11 cellular contexts compared by ENCODE assay signal in the genomic region with DNA sequence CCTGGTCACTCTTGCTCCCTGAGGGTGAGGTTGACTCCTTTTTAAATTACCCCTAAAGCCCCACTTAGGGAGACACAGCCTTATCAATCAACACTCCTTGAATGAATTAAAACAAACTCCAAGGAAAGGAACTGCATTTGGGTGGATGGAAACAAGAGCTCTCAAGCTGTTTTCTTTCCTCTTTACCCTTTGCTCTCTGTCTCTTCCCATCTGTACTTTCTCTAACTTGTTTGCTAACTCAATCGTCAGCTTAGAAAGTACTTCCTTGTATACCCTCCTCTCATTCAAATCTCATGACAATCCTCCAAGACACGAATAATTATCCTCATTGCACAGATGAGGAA. TPM values are rescaled to one million over a fixed set of nuclear protein-coding genes. Genes with fewer than 3 reads are reported as not detected.
A peak's percentile ranks its signal among the peaks of the same experiment; 100 is the strongest.
DNase-seq lines count a peak whose midpoint lies in the region; ATAC-seq, FAIRE-seq and TF ChIP-seq lines count a peak whose summit lies in the region.
"Had no signal": no experiment of that assay in that cellular context is flagged by ENCODE, and none has a peak within 500 bp of the region (broad histone marks: within the 10 kb centered on the region; RNA-seq: fewer than 3 reads in every experiment).

No MANE protein-coding gene starts in this region.

- ATAC-seq in DND-41 (ENCODE audit: insufficient read depth, low read depth) (no peak), HG02973 (IDR thresholded peaks at IDR 0.05; ENCODE audit: unreplicated experiment) (no peak)

- intact Hi-C loops in kidney (cut with DNase I): no loop called here

- H3K4me1 Mint-ChIP-seq in progenitor cell of endocrine pancreas (ENCODE audit: low read depth): peaks cover 41% of the 10 kb centered on the region

- no peaks in the 10 kb centered on the region for H3K36me3 Mint-ChIP-seq in progenitor cell of endocrine pancreas (ENCODE audit: insufficient read depth)

- H3K27me3 Mint-ChIP-seq in progenitor cell of endocrine pancreas: no peaks in the 10 kb centered on the region

- H2AFZ ChIP-seq in DND-41 (ENCODE audit: low read depth, low read length): no peak overlapping the region

- H3K27ac ChIP-seq in DND-41 (ENCODE audit: low read length) (peak overlapping the region; percentile 77), RWPE1 (peak overlapping the region; percentile 27), kidney (ENCODE audit: low read depth in 2 of 2, low read length in 2 of 2) (peak overlapping the region; percentile 88 to 93)

- H3K4me3 ChIP-seq in DND-41 (ENCODE audit: low read depth in 1 of 2, low read length in 2 of 2) (peak overlapping the region in 1 of 2 experiments; percentile 3; a peak in 1 of 4 replicates), kidney (ENCODE audit: low read length in 2 of 2) (peak overlapping the region in 1 of 2 donors; percentile 4)

- no peaks in the 10 kb centered on the region for H3K9me3 Mint-ChIP-seq in progenitor cell of endocrine pancreas (ENCODE audit: low read depth)

- no peaks in the 10 kb centered on the region for H3K79me2 ChIP-seq in DND-41 (ENCODE audit: insufficient read depth, low read length)

- peak overlapping the region; percentile 46 for H3K9ac ChIP-seq in DND-41 (ENCODE audit: low read depth, low read length)
- peak overlapping the region in 1 of 2 donors; percentile 42 for H3K9ac ChIP-seq in kidney (ENCODE audit: low read length in 2 of 2)

- H4K20me1 ChIP-seq in DND-41 (ENCODE audit: insufficient read depth, low read length): no peaks in the 10 kb centered on the region

- no peak for TF ChIP-seq CTCF in DND-41 (IDR thresholded peaks at IDR 0.05; ENCODE audit: borderline replicate concordance, extremely low read depth, low read length, poor library complexity, severe bottlenecking)
- no peak for TF ChIP-seq CTCF in RWPE1 (conservative IDR thresholded peaks at IDR 0.05; ENCODE audit: low read depth)
- TF ChIP-seq CTCF in kidney (IDR thresholded peaks at IDR 0.05; ENCODE audit: borderline replicate concordance, extremely low read depth, insufficient read depth): no peak
- TF ChIP-seq CTCF in progenitor cell of endocrine pancreas (IDR thresholded peaks at IDR 0.05; ENCODE audit: unreplicated experiment): no peak

- H3K36me3 ChIP-seq in DND-41 (ENCODE audit: insufficient read depth, low read length) (no peaks in the 10 kb centered on the region), kidney (ENCODE audit: control insufficient read depth in 1 of 2, insufficient read depth in 2 of 2, low read length in 2 of 2) (no peaks in the 10 kb centered on the region)

- peak overlapping the region; percentile 12 for H3K4me3 Mint-ChIP-seq in progenitor cell of endocrine pancreas (ENCODE audit: low read depth)

- DNase-seq in DND-41: no peak
- DNase-seq in RWPE1 (ENCODE audit: low spot score): no peak
- no peak for DNase-seq in kidney
- no peak for DNase-seq in progenitor cell of endocrine pancreas (ENCODE audit: low spot score, unreplicated experiment)
- no peak for DNase-seq in NK-92 (lab: John Stamatoyannopoulos, UW; ENCODE audit: unreplicated experiment)
- no peak for DNase-seq in NCI-H1105 treated with DMSO at 0.1 percent for 48 hours (lab: John Stamatoyannopoulos, UW)
- DNase-seq: NCI-H146; NK-92 treated with Interleukin-12 subunit alpha and Interleukin-12 subunit beta, amount 100 ng/mL, for 24 hours; SW 1271 had no signal

- POLR2A ChIA-PET in RWPE1 (lab: Yijun Ruan, JAX; ENCODE audit: low non-redundant PET): no interaction called here

- peak overlapping the region; percentile 25; the same call in 1 of the 2 replicates for H3K4me2 ChIP-seq in DND-41 (ENCODE audit: insufficient read depth, low read length)

- H3K27ac Mint-ChIP-seq in progenitor cell of endocrine pancreas: peak overlapping the region; percentile 93

- CTCF ChIA-PET in RWPE1 (lab: Yijun Ruan, JAX): interaction anchor here (1.0 kb wide), 1 partner anchor 206 kb away, joined by 3 read pairs; no protein-coding TSS in a partner anchor

- H3K27me3 ChIP-seq in DND-41 (ENCODE audit: insufficient read depth, low read length, poor library complexity): no peaks in the 10 kb centered on the region

- no peaks in the 10 kb centered on the region for H3K9me3 ChIP-seq in DND-41 (ENCODE audit: insufficient read depth, low read length, severe bottlenecking)
- no peaks in the 10 kb centered on the region for H3K9me3 ChIP-seq in kidney (ENCODE audit: control insufficient read depth in 1 of 2, low read length in 2 of 2)

- FAIRE-seq in kidney (lab: Jason Lieb, UNC): no peak
- FAIRE-seq: bronchial epithelial cell had no signal

- H3K4me1 ChIP-seq in DND-41 (ENCODE audit: insufficient read depth, low read length): peaks cover 51% of the 10 kb centered on the region
- peaks cover 28 to 31% of the 10 kb centered on the region in 2 donors for H3K4me1 ChIP-seq in kidney (ENCODE audit: control insufficient read depth in 1 of 2, insufficient read depth in 1 of 2, low read depth in 1 of 2, low read length in 2 of 2)

RNA-seq across cellular contexts. Expression of a gene that starts 32.8 kb away (rescaled TPM):
- total RNA-seq in kidney (247 TPM), progenitor cell of endocrine pancreas (213 and 222 TPM in 2 replicates)
- 35.4 TPM for polyA plus RNA-seq in kidney (ENCODE audit: insufficient read depth, low read depth, low replicate concordance)

Comparison
In these comparisons a context has a peak if more than half of its experiments do, and no peak if none do; other contexts are left out.
1. H3K27ac ChIP-seq: peak in every context shown above with its lines; median percentile 90 in kidney; 77 in DND-41; 27 in RWPE1.